18 cellular contexts compared by ENCODE assay signal in the genomic region with DNA sequence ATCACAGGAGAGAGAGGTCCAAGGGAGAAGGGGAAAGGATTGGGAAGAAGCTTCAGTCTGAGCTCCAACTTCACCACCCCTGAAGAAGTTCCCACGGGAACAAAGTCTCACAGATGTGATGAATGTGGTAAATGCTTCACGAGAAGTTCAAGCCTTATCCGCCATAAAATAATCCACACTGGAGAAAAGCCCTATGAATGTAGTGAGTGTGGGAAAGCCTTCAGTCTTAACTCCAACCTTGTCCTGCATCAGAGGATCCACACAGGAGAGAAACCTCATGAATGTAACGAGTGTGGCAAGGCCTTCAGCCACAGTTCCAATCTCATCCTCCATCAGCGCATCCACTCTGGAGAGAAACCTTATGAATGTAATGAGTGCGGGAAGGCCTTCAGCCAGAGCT. TPM values are rescaled to one million over a fixed set of nuclear protein-coding genes. Genes with fewer than 3 reads are reported as not detected.
DNase-seq lines count a peak whose midpoint lies in the region; ATAC-seq and TF ChIP-seq lines count a peak whose summit lies in the region.
"Had no signal": no experiment of that assay in that cellular context is flagged by ENCODE, and none has a peak within 500 bp of the region (broad histone marks: within the 10 kb centered on the region; RNA-seq: fewer than 3 reads in every experiment).

No MANE protein-coding gene starts in this region.

- H3K4me3 ChIP-seq in endodermal cell (ENCODE audit: low read length) = no peak overlapping the region
- H3K4me3 ChIP-seq: BLaER1 treated with 17β-estradiol and CSF1 and Interleukin-3, amounts not matched to agents 10 nM and 100 nM; Peyer's patch; SJSA1 had no signal

- H3K27me3 Mint-ChIP-seq in activated T-cell treated with anti-CD3 and anti-CD28 coated beads, Interleukin-2, amount 50 U/mL, for 24 hours = no peaks in the 10 kb centered on the region
- H3K27me3 Mint-ChIP-seq in activated T-cell treated with anti-CD3 and anti-CD28 coated beads, Interleukin-2, amount 50 U/mL, for 72 hours (ENCODE audit: low read depth) = no peaks in the 10 kb centered on the region
- no peaks in the 10 kb centered on the region for H3K27me3 Mint-ChIP-seq in endodermal cell (ENCODE audit: insufficient read depth)
- H3K27me3 Mint-ChIP-seq: CD4-positive, alpha-beta memory T cell; IgD-negative memory B cell had no signal

- TF ChIP-seq CTCF in endodermal cell (conservative IDR thresholded peaks at IDR 0.05) = no peak

- peaks cover 85% of the 10 kb centered on the region for H3K36me3 ChIP-seq in endodermal cell (ENCODE audit: control insufficient read depth, insufficient read depth, low read length)

- WGBS in endodermal cell (ENCODE audit: insufficient coverage in 1 of 2, insufficient read length in 1 of 2), 2 experiments = 99 to 100% methylated on average over 2 to 6 of the region's 6 CpGs

- H3K4me1 ChIP-seq in endodermal cell (ENCODE audit: control insufficient read depth, insufficient read depth, low read length) = no peaks in the 10 kb centered on the region
- H3K4me1 ChIP-seq: BLaER1 treated with 17β-estradiol and CSF1 and Interleukin-3, amounts not matched to agents 10 nM and 100 nM had no signal

- no peak overlapping the region for H3K9ac ChIP-seq in endodermal cell (ENCODE audit: extremely low read depth, low read length, poor library complexity, severe bottlenecking)
- H3K9ac ChIP-seq: BLaER1 treated with 17β-estradiol and CSF1 and Interleukin-3, amounts not matched to agents 10 nM and 100 nM had no signal

- no peak for ATAC-seq in activated T-cell treated with anti-CD3 and anti-CD28 coated beads, Interleukin-2, amount 50 U/mL, for 72 hours (replicated peaks in 1 of 2)

- no peaks in the 10 kb centered on the region for H3K27me3 ChIP-seq in endodermal cell (ENCODE audit: control insufficient read depth, insufficient read depth, low read length, poor library complexity, severe bottlenecking)
- H3K27me3 ChIP-seq: BLaER1 treated with 17β-estradiol and CSF1 and Interleukin-3, amounts not matched to agents 10 nM and 100 nM; Peyer's patch; SJSA1 had no signal

- no peaks in the 10 kb centered on the region for H3K9me3 ChIP-seq in endodermal cell (ENCODE audit: control insufficient read depth, low read length)
- H3K9me3 ChIP-seq: BLaER1 treated with 17β-estradiol and CSF1 and Interleukin-3, amounts not matched to agents 10 nM and 100 nM; Peyer's patch had no signal

- no peaks in the 10 kb centered on the region for H3K4me1 Mint-ChIP-seq in activated T-cell treated with anti-CD3 and anti-CD28 coated beads, Interleukin-2, amount 50 U/mL, for 24 hours (ENCODE audit: low read depth)
- H3K4me1 Mint-ChIP-seq in activated T-cell treated with anti-CD3 and anti-CD28 coated beads, Interleukin-2, amount 50 U/mL, for 72 hours (ENCODE audit: low read depth) = peaks cover 12% of the 10 kb centered on the region
- H3K4me1 Mint-ChIP-seq in endodermal cell = no peaks in the 10 kb centered on the region

- no peak for DNase-seq in activated T-cell treated with anti-CD3 and anti-CD28 coated beads, Interleukin-2, amount 50 U/mL, for 24 hours
- DNase-seq in activated T-cell treated with anti-CD3 and anti-CD28 coated beads, Interleukin-2, amount 50 U/mL, for 72 hours = no peak
- DNase-seq in endodermal cell = no peak
- no peak for DNase-seq in HT-29 (ENCODE audit: low spot score)
- DNase-seq: CD4-positive, alpha-beta memory T cell; DND-41; Karpas-422; MV-4-11; NCI-H1105 treated with DMSO at 0.1 percent for 48 hours; NCI-H2029 treated with DMSO at 0.1 percent for 48 hours; NCI-H345; NCI-H524; NCI-H774; Peyer's patch had no signal

- H3K9me3 Mint-ChIP-seq in activated T-cell treated with anti-CD3 and anti-CD28 coated beads, Interleukin-2, amount 50 U/mL, for 24 hours = no peaks in the 10 kb centered on the region
- H3K9me3 Mint-ChIP-seq in activated T-cell treated with anti-CD3 and anti-CD28 coated beads, Interleukin-2, amount 50 U/mL, for 72 hours = no peaks in the 10 kb centered on the region
- H3K9me3 Mint-ChIP-seq in endodermal cell = peaks cover 21% of the 10 kb centered on the region
- H3K9me3 Mint-ChIP-seq: CD4-positive, alpha-beta memory T cell; IgD-negative memory B cell had no signal

- peaks cover 96% of the 10 kb centered on the region for H3K36me3 Mint-ChIP-seq in activated T-cell treated with anti-CD3 and anti-CD28 coated beads, Interleukin-2, amount 50 U/mL, for 24 hours (ENCODE audit: low read depth)
- H3K36me3 Mint-ChIP-seq in activated T-cell treated with anti-CD3 and anti-CD28 coated beads, Interleukin-2, amount 50 U/mL, for 72 hours (ENCODE audit: insufficient read depth in 2 of 2) = peaks cover 16 to 51% of the 10 kb centered on the region in 2 donors
- peaks cover 87% of the 10 kb centered on the region for H3K36me3 Mint-ChIP-seq in endodermal cell (ENCODE audit: low read depth)

- no peak overlapping the region for H3K27ac ChIP-seq in endodermal cell (ENCODE audit: low read depth, low read length)
- H3K27ac ChIP-seq: 22Rv1; BLaER1 treated with 17β-estradiol and CSF1 and Interleukin-3, amounts not matched to agents 10 nM and 100 nM; Peyer's patch had no signal

- peak overlapping the region; percentile 1 for H3K27ac Mint-ChIP-seq in activated T-cell treated with anti-CD3 and anti-CD28 coated beads, Interleukin-2, amount 50 U/mL, for 24 hours
- no peak overlapping the region for H3K27ac Mint-ChIP-seq in activated T-cell treated with anti-CD3 and anti-CD28 coated beads, Interleukin-2, amount 50 U/mL, for 72 hours
- H3K27ac Mint-ChIP-seq in endodermal cell = peak overlapping the region; percentile 3
- H3K27ac Mint-ChIP-seq: IgD-negative memory B cell had no signal

- no peak overlapping the region for H3K4me3 Mint-ChIP-seq in activated T-cell treated with anti-CD3 and anti-CD28 coated beads, Interleukin-2, amount 50 U/mL, for 24 hours
- H3K4me3 Mint-ChIP-seq in activated T-cell treated with anti-CD3 and anti-CD28 coated beads, Interleukin-2, amount 50 U/mL, for 72 hours = no peak overlapping the region
- H3K4me3 Mint-ChIP-seq in endodermal cell = no peak overlapping the region
- H3K4me3 Mint-ChIP-seq: IgD-negative memory B cell had no signal

RNA-seq across cellular contexts. Expression of a gene that starts 16.0 kb away (rescaled TPM):
- total RNA-seq in activated T-cell treated with anti-CD3 and anti-CD28 coated beads, Interleukin-2, amount 50 U/mL, for 72 hours = 10 to 100 TPM in 1 of 2 donors, 1 to 10 TPM in 1; 8.4 to 12.4 TPM
- total RNA-seq in endodermal cell = 10 to 100 TPM; 22.7 to 25.1 TPM
- polyA plus RNA-seq in endodermal cell (2013, experiment 1 of 2) = 18.8 TPM
- 16.1 TPM for polyA plus RNA-seq in endodermal cell (2013, experiment 2 of 2)
- total RNA-seq in HT-29 (2014; rRNA removed; shearing (Covaris generic)) = 7.7 and 7.9 TPM in 2 replicates

RNA-seq across cellular contexts. Expression of a gene that starts 18.1 kb away (rescaled TPM):
- total RNA-seq in activated T-cell treated with anti-CD3 and anti-CD28 coated beads, Interleukin-2, amount 50 U/mL, for 72 hours = 10 to 100 TPM; 70.3 to 78.2 TPM
- 10 to 100 TPM; 57.1 to 68.0 TPM for total RNA-seq in endodermal cell
- 43.6 TPM for polyA plus RNA-seq in endodermal cell (2013, experiment 1 of 2)
- 42.6 TPM for polyA plus RNA-seq in endodermal cell (2013, experiment 2 of 2)
- total RNA-seq in HT-29 (2014; rRNA removed; shearing (Covaris generic)) = 22.5 and 32.1 TPM in 2 replicates

RNA-seq across cellular contexts. Expression of a gene that starts 48.0 kb away (rescaled TPM):
- total RNA-seq in activated T-cell treated with anti-CD3 and anti-CD28 coated beads, Interleukin-2, amount 50 U/mL, for 72 hours = 10 to 100 TPM; 23.1 to 24.2 TPM
- total RNA-seq in endodermal cell = 10 to 100 TPM; 32.8 to 39.9 TPM
- 48.7 TPM for polyA plus RNA-seq in endodermal cell (2013, experiment 1 of 2)
- polyA plus RNA-seq in endodermal cell (2013, experiment 2 of 2) = 43.7 TPM
- total RNA-seq in HT-29 (2014; rRNA removed; shearing (Covaris generic)) = 22.2 and 23.6 TPM in 2 replicates

RNA-seq across cellular contexts. Expression of a gene that starts 55.2 kb away (rescaled TPM):
- 10 to 100 TPM; 43.7 to 45.4 TPM for total RNA-seq in activated T-cell treated with anti-CD3 and anti-CD28 coated beads, Interleukin-2, amount 50 U/mL, for 72 hours
- 100 to 1,000 TPM; 109 to 121 TPM for total RNA-seq in endodermal cell
- 105 TPM for polyA plus RNA-seq in endodermal cell (2013, experiment 1 of 2)
- 104 TPM for polyA plus RNA-seq in endodermal cell (2013, experiment 2 of 2)
- 111 and 128 TPM in 2 replicates for total RNA-seq in HT-29 (2014; rRNA removed; shearing (Covaris generic))

RNA-seq across cellular contexts. Expression of a gene that starts 57.7 kb away (rescaled TPM):
- not detected for total RNA-seq in activated T-cell treated with anti-CD3 and anti-CD28 coated beads, Interleukin-2, amount 50 U/mL, for 72 hours
- not detected for total RNA-seq in endodermal cell
- 0.39 TPM for polyA plus RNA-seq in endodermal cell (2013, experiment 1 of 2)
- polyA plus RNA-seq in endodermal cell (2013, experiment 2 of 2) = not detected
- 42.3 and 43.2 TPM in 2 replicates for total RNA-seq in HT-29 (2014; rRNA removed; shearing (Covaris generic))
- total RNA-seq: CD4-positive, alpha-beta memory T cell; SJSA1 had no signal
- polyA plus RNA-seq: CD4-positive, alpha-beta memory T cell; IgD-negative memory B cell had no signal
